ENCODE assay signal across 19 cellular contexts in the genomic region with DNA sequence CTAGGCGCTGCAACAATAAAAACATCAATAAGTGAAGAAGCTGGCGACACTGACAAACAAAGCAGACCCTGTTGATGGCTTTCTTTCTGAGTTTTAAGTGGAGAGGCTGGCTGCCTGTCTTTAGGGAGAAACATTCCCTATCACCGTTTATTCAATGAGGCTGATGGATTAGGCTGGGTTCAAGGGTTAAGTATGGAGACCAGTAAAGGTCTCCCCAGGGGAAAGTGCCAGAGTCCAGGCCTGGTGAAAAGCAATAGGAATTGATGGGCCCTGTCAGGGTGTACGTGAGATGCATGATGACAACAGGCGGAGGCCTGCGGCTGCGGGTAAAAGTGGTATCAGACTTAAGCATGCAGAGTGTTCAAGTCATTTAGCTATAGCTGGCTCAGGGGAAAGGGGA.
"Had no signal": no experiment of that assay in that cellular context is flagged by ENCODE, and none has a peak within 500 bp of the region (broad histone marks: within the 10 kb centered on the region; RNA-seq: fewer than 3 reads in every experiment).

No MANE protein-coding gene starts in this region.

- H3K4me3 Mint-ChIP-seq: activated naive CD8-positive, alpha-beta T cell; activated T-cell treated with anti-CD3 and anti-CD28 coated beads, Interleukin-2, amount 50 U/mL, for 72 hours; natural killer cell treated with Interleukin-12 subunit alpha and Interleukin-12 subunit beta and Interleukin-15 and Interleukin-18, amount 100 ng/mL, for 72 hours had no signal

- H3K27ac Mint-ChIP-seq: activated naive CD8-positive, alpha-beta T cell; natural killer cell treated with Interleukin-12 subunit alpha and Interleukin-12 subunit beta and Interleukin-15 and Interleukin-18, amount 100 ng/mL, for 72 hours had no signal

- ATAC-seq: activated T-cell treated with anti-CD3 and anti-CD28 coated beads, Interleukin-2, amount 50 U/mL, for 72 hours; body of pancreas; gastrocnemius medialis; left cardiac atrium; left ventricle myocardium superior; mucosa of descending colon; natural killer cell treated with Interleukin-12 subunit alpha and Interleukin-12 subunit beta and Interleukin-15 and Interleukin-18, amount 100 ng/mL, for 72 hours; right cardiac atrium had no signal

- H3K27me3 Mint-ChIP-seq: activated naive CD8-positive, alpha-beta T cell; natural killer cell treated with Interleukin-12 subunit alpha and Interleukin-12 subunit beta and Interleukin-15 and Interleukin-18, amount 100 ng/mL, for 72 hours had no signal

- DNase-seq: activated CD4-positive, alpha-beta T cell treated with anti-CD3 and anti-CD28 coated beads, Interleukin-2, amount 50 U/mL, for 4 hours; activated naive CD4-positive, alpha-beta T cell treated with Interleukin-2 at 50 U/mL for 16 hours; activated T-cell treated with anti-CD3 and anti-CD28 coated beads for 4 hours; activated T-cell treated with anti-CD3 and anti-CD28 coated beads, Interleukin-2, amount 50 U/mL, for 72 hours; aorta; body of pancreas; cerebellar nuclear complex; colonic mucosa; effector CD8-positive, alpha-beta T cell; gastrocnemius medialis; left cardiac atrium; left ventricle myocardium superior; mucosa of descending colon; right cardiac atrium; spleen; stimulated activated naive CD4-positive, alpha-beta T cell treated with Interleukin-2 at 50 U/mL for 16 hours; T-helper 2 cell had no signal
